In the genomic region with DNA sequence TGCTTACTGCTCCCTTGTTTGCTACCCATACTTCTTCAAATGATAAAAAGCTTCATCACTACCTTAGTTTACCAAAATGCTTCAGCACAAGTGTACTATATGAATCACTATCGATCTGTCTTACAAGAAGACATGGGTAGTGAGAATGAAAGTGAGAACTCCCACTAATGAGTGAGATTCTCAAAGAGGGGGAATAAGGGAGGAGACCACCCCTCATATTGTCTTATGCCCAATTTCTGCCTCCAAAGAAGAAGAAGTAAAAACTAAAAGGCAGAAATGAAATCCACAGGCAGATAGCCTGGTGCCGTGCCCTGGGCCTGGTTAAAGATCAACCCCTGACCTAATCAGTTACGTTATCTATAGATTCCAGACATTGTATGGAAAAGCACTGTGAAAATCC, we compare ENCODE assay signal across 16 cellular contexts. TPM values are rescaled to one million over a fixed set of nuclear protein-coding genes. Genes with fewer than 3 reads are reported as not detected.
"Had no signal": no experiment of that assay in that cellular context is flagged by ENCODE, and none has a peak within 500 bp of the region (broad histone marks: within the 10 kb centered on the region; RNA-seq: fewer than 3 reads in every experiment).

No MANE protein-coding gene starts in this region.

RNA-seq across cellular contexts. Expression of a gene that starts 29.8 kb away (rescaled TPM):
- total RNA-seq: kidney epithelial cell, myocyte had no signal
- polyA plus RNA-seq: hepatocyte had no signal

RNA-seq across cellular contexts. Expression of a gene that starts 52.9 kb away (rescaled TPM):
- total RNA-seq: hepatocyte, kidney epithelial cell, left cardiac atrium, left colon, left ventricle myocardium inferior, left ventricle myocardium superior, lower leg skin, lung microvascular endothelial cell, mammary epithelial cell, mesenteric fat pad, mesothelial cell of epicardium, mucosa of descending colon, mucosa of gallbladder, myocyte had no signal
- polyA plus RNA-seq: hepatocyte, keratinocyte, liver, mammary epithelial cell had no signal
